ENCODE assay signal across 26 cellular contexts in genomic region chr5:69350664-69351063, GRCh38. TPM values are rescaled to one million over a fixed set of nuclear protein-coding genes. Genes with fewer than 3 reads are reported as not detected.
DNase-seq lines count a peak whose midpoint lies in the region; ATAC-seq, FAIRE-seq and TF ChIP-seq lines count a peak whose summit lies in the region.
"Had no signal": no experiment of that assay in that cellular context is flagged by ENCODE, and none has a peak within 500 bp of the region (broad histone marks: within the 10 kb centered on the region; RNA-seq: fewer than 3 reads in every experiment).

No MANE protein-coding gene starts in this region.

- SMC1A ChIA-PET in GM12878 (lab: Charles Lee; ENCODE audit: uncharacterized antibody, unreplicated experiment): no interaction called here

- in situ Hi-C loops in GM12878 (cut with MboI): no loop called here

- no peak overlapping the region for H2AFZ ChIP-seq in GM12878 (ENCODE audit: control insufficient read depth, low read depth, low read length)

- peaks cover 2% of the 10 kb centered on the region for H3K4me1 Mint-ChIP-seq in CD8-positive, alpha-beta T cell (ENCODE audit: low read depth)
- H3K4me1 Mint-ChIP-seq: B cell had no signal

- no peak for TF ChIP-seq EP300 in GM12878 (IDR thresholded peaks at IDR 0.05; ENCODE audit: borderline replicate concordance in 1 of 2, control insufficient read depth in 1 of 2, low read depth in 2 of 2, low read length in 2 of 2)

- H3K9me3 Mint-ChIP-seq in CD8-positive, alpha-beta T cell: no peaks in the 10 kb centered on the region
- H3K9me3 Mint-ChIP-seq: CD4-positive, alpha-beta T cell; CD8-positive, alpha-beta memory T cell had no signal

- no peak for DNase-seq in CD8-positive, alpha-beta T cell
- DNase-seq in GM12878 (ENCODE audit: low read depth, low spot score) (no peak), amniotic stem cell (lab: John Stamatoyannopoulos, UW) (no peak), NCI-H2081 treated with DMSO at 0.1 percent for 48 hours (lab: John Stamatoyannopoulos, UW) (no peak)
- DNase-seq in NK-92 treated with Interleukin-12 subunit alpha and Interleukin-12 subunit beta, amount 100 ng/mL, for 24 hours (lab: John Stamatoyannopoulos, UW): no peak
- DNase-seq: 8988T; AML-193; CD4-positive, alpha-beta T cell; CD8-positive, alpha-beta memory T cell; COR-L47; DMS 273 treated with DMSO at 0.1 percent for 48 hours; DMS153; DMS53; DMS79; DND-41; EL; GDM1 had no signal

- peak overlapping the region; percentile 38 for H3K27ac Mint-ChIP-seq in CD8-positive, alpha-beta T cell
- H3K27ac Mint-ChIP-seq: B cell; CD4-positive, alpha-beta T cell had no signal

- H3K36me3 ChIP-seq in CD8-positive, alpha-beta T cell (ENCODE audit: insufficient read depth, low read length): peaks cover 4% of the 10 kb centered on the region
- peaks cover 0 to 3% of the 10 kb centered on the region in 2 experiments; a peak in 2 of 4 replicates for H3K36me3 ChIP-seq in GM12878 (ENCODE audit: control insufficient read depth in 2 of 2, insufficient read depth in 2 of 2, low read length in 1 of 2)

- no peak for ATAC-seq in CD8-positive, alpha-beta T cell
- ATAC-seq in GM12878: no peak
- ATAC-seq in GM19035 (IDR thresholded peaks at IDR 0.05; ENCODE audit: unreplicated experiment): no peak
- ATAC-seq: A549 had no signal

- H3K27me3 Mint-ChIP-seq in CD8-positive, alpha-beta T cell (ENCODE audit: low read depth): no peaks in the 10 kb centered on the region
- H3K27me3 Mint-ChIP-seq: B cell; CD4-positive, alpha-beta T cell; CD8-positive, alpha-beta memory T cell had no signal

- no peak overlapping the region for H3K4me2 ChIP-seq in GM12878 (ENCODE audit: control insufficient read depth, insufficient read depth)
- H3K4me2 ChIP-seq: A549; BLaER1 treated with 17β-estradiol and CSF1 and Interleukin-3, amounts not matched to agents 10 nM and 100 nM had no signal

- H3K27ac ChIP-seq in CD8-positive, alpha-beta T cell (ENCODE audit: low read depth, low read length): no peak overlapping the region
- H3K27ac ChIP-seq in GM12878 (ENCODE audit: control insufficient read depth, insufficient read depth): no peak overlapping the region
- H3K27ac ChIP-seq: A549; BLaER1 treated with 17β-estradiol and CSF1 and Interleukin-3, amounts not matched to agents 10 nM and 100 nM; C4-2B had no signal

- TF ChIP-seq CTCF in CD8-positive, alpha-beta T cell (IDR thresholded peaks at IDR 0.05): no peak
- TF ChIP-seq CTCF in GM12878 (IDR thresholded peaks at IDR 0.05 in 2 of 3, conservative IDR thresholded peaks at IDR 0.05 in 1 of 3; ENCODE audit: control insufficient read depth in 2 of 3, extremely low read depth in 1 of 3, insufficient read depth in 1 of 3, low read depth in 3 of 3, low read length in 3 of 3): no peak

- BruUV-seq in GM12878 (replicated peaks; lab: Mats Ljungman, UMichigan): no TSS peak

- no peaks in the 10 kb centered on the region for H3K79me2 ChIP-seq in GM12878 (ENCODE audit: control insufficient read depth, insufficient read depth, low read length)

- RAD21 ChIA-PET in GM12878 (lab: Charles Lee; ENCODE audit: unreplicated experiment): no interaction called here

- H3K9me3 ChIP-seq in CD8-positive, alpha-beta T cell (ENCODE audit: low read length): no peaks in the 10 kb centered on the region
- no peaks in the 10 kb centered on the region for H3K9me3 ChIP-seq in GM12878 (replicated peaks; ENCODE audit: control insufficient read depth, insufficient read depth, low read length)
- H3K9me3 ChIP-seq: A549 had no signal

- H3K36me3 Mint-ChIP-seq in CD8-positive, alpha-beta T cell: peaks cover 45% of the 10 kb centered on the region

- H3K4me3 ChIP-seq in CD8-positive, alpha-beta T cell (ENCODE audit: low read depth, low read length): no peak overlapping the region
- no peak overlapping the region for H3K4me3 ChIP-seq in GM12878
- H3K4me3 ChIP-seq: A549; BLaER1 treated with 17β-estradiol and CSF1 and Interleukin-3, amounts not matched to agents 10 nM and 100 nM had no signal

- no peaks in the 10 kb centered on the region for H3K4me1 ChIP-seq in CD8-positive, alpha-beta T cell (ENCODE audit: insufficient read depth, low read length)
- H3K4me1 ChIP-seq in GM12878 (ENCODE audit: control insufficient read depth, insufficient read depth, low read length): no peaks in the 10 kb centered on the region
- H3K4me1 ChIP-seq: A549 had no signal

- no peak for TF ChIP-seq RAD21 in GM12878 (IDR thresholded peaks at IDR 0.05; ENCODE audit: insufficient read depth, low read depth, low read length)

- no peaks in the 10 kb centered on the region for H4K20me1 ChIP-seq in GM12878 (ENCODE audit: control insufficient read depth, insufficient read depth)

- FAIRE-seq in A204.1 (lab: Jason Lieb, UNC) (peak; percentile 37), GM12878 (lab: Jason Lieb, UNC) (peak; percentile 81), colon (lab: Jason Lieb, UNC) (peak; percentile 24)
- FAIRE-seq: A549, GM12891 had no signal

- POLR2A ChIA-PET in CD8-positive, alpha-beta T cell (lab: Charles Lee): no interaction called here
- POLR2A ChIA-PET in GM12878 (lab: Charles Lee): no interaction called here

- CTCF ChIA-PET in CD8-positive, alpha-beta T cell (lab: Charles Lee): no interaction called here
- CTCF ChIA-PET in GM12878 (lab: Yijun Ruan, JAX): no interaction called here

- no peak for TF ChIP-seq POLR2A in GM12878 (IDR thresholded peaks at IDR 0.05; ENCODE audit: low read depth, low read length)

- H3K4me3 Mint-ChIP-seq in CD8-positive, alpha-beta T cell: no peak overlapping the region
- H3K4me3 Mint-ChIP-seq: B cell; CD4-positive, alpha-beta T cell; CD8-positive, alpha-beta memory T cell had no signal

- no peak overlapping the region for H3K9ac ChIP-seq in GM12878 (ENCODE audit: control insufficient read depth, insufficient read depth, low read length)
- H3K9ac ChIP-seq: BLaER1 treated with 17β-estradiol and CSF1 and Interleukin-3, amounts not matched to agents 10 nM and 100 nM had no signal

- no peaks in the 10 kb centered on the region for H3K27me3 ChIP-seq in CD8-positive, alpha-beta T cell (ENCODE audit: insufficient read depth, low read length)
- no peaks in the 10 kb centered on the region for H3K27me3 ChIP-seq in GM12878 (replicated peaks in 1 of 2; ENCODE audit: control insufficient read depth in 2 of 2, insufficient read depth in 2 of 2, low read length in 1 of 2)
- H3K27me3 ChIP-seq: BLaER1 treated with 17β-estradiol and CSF1 and Interleukin-3, amounts not matched to agents 10 nM and 100 nM had no signal

- intact Hi-C loops in CD8-positive, alpha-beta T cell (cut with DNase I, micrococcal nuclease): no loop called here
- intact Hi-C loops in GM12878 (cut with micrococcal nuclease; ENCODE audit: unreplicated experiment): no loop called here

RNA-seq across cellular contexts. Expression of gene CCDC125, which starts 18.1 kb away (rescaled TPM):
- 1 to 10 TPM; 3.5 to 5.0 TPM for total RNA-seq in CD8-positive, alpha-beta T cell
- total RNA-seq in GM12878 (2013; cell fraction: nucleolus; rRNA removed): 50.2 and 52.9 TPM in 2 replicates
- 3.6 and 5.1 TPM in 2 replicates for total RNA-seq in GM12878 (2014; rRNA removed)
- 11.0 and 12.3 TPM in 2 replicates for total RNA-seq in GM12878 (2014; rRNA removed; fragmentation: Illumina TruSeq; extraction: Trizol)
- total RNA-seq in GM12878 (2021): 9.8 and 10.1 TPM in 2 replicates
- polyA plus RNA-seq in GM12878 (2011; ENCODE audit: low read depth): 4.1 TPM
- 6.6 and 9.9 TPM in 2 replicates for polyA plus RNA-seq in GM12878 (2011; rRNA removed)
- 1.9 and 2.4 TPM in 2 replicates for polyA plus RNA-seq in GM12878 (2011; cell fraction: cytosol; rRNA removed)
- 6.6 and 6.8 TPM in 2 replicates for polyA plus RNA-seq in GM12878 (2011; cell fraction: nucleus; rRNA removed)
- polyA plus RNA-seq in GM12878 (2012): 5.6 and 7.1 TPM in 2 replicates
- polyA plus RNA-seq in GM12878 (2014; fragmentation: Illumina TruSeq; extraction: Trizol): 11.6 and 15.4 TPM in 2 replicates
- 1 to 10 TPM; 6.4 to 6.5 TPM for polyA plus RNA-seq in GM12878 (2014; fragmentation: Nextera tagmentation; extraction: Ambion mirVana)
- 7.3 and 8.2 TPM in 2 replicates for polyA plus RNA-seq in GM12878 (2014; rRNA removed)
- 1 to 10 TPM; 7.7 to 8.7 TPM for polyA plus RNA-seq in GM12878 (2016; fragmentation: Nextera tagmentation; extraction: Ambion mirVana)
- polyA minus RNA-seq in GM12878 (2011; rRNA and poly(A)+ RNA removed): 6.0 and 8.4 TPM in 2 replicates
- 2.5 and 2.7 TPM in 2 replicates for polyA minus RNA-seq in GM12878 (2011; cell fraction: cytosol; rRNA and poly(A)+ RNA removed)
- 3.3 and 5.1 TPM in 2 replicates for polyA minus RNA-seq in GM12878 (2011; cell fraction: nucleus; rRNA and poly(A)+ RNA removed)
- total RNA-seq: G401 had no signal

RNA-seq across cellular contexts. Expression of gene AK6, which starts 18.7 kb away (rescaled TPM):
- 10 to 100 TPM; 10.2 to 12.1 TPM for total RNA-seq in CD8-positive, alpha-beta T cell
- total RNA-seq in GM12878 (2013; cell fraction: nucleolus; rRNA removed): 16.1 and 19.0 TPM in 2 replicates
- total RNA-seq in GM12878 (2014; rRNA removed): 45.2 and 64.5 TPM in 2 replicates
- 62.6 and 64.5 TPM in 2 replicates for total RNA-seq in GM12878 (2014; rRNA removed; fragmentation: Illumina TruSeq; extraction: Trizol)
- 50.7 and 53.5 TPM in 2 replicates for total RNA-seq in GM12878 (2021)
- polyA plus RNA-seq in GM12878 (2011; ENCODE audit: low read depth): 19.4 TPM
- 88.2 and 155 TPM in 2 replicates for polyA plus RNA-seq in GM12878 (2011; rRNA removed)
- 15.1 and 15.4 TPM in 2 replicates for polyA plus RNA-seq in GM12878 (2011; cell fraction: cytosol; rRNA removed)
- 22.3 and 31.5 TPM in 2 replicates for polyA plus RNA-seq in GM12878 (2011; cell fraction: nucleus; rRNA removed)
- polyA plus RNA-seq in GM12878 (2012): 66.5 and 73.9 TPM in 2 replicates
- polyA plus RNA-seq in GM12878 (2014; fragmentation: Illumina TruSeq; extraction: Trizol): 72.7 and 84.7 TPM in 2 replicates
- 100 to 1,000 TPM; 396 to 446 TPM for polyA plus RNA-seq in GM12878 (2014; fragmentation: Nextera tagmentation; extraction: Ambion mirVana)
- 85.0 and 94.3 TPM in 2 replicates for polyA plus RNA-seq in GM12878 (2014; rRNA removed)
- 100 to 1,000 TPM; 254 to 271 TPM for polyA plus RNA-seq in GM12878 (2016; fragmentation: Nextera tagmentation; extraction: Ambion mirVana)
- polyA minus RNA-seq in GM12878 (2011; rRNA and poly(A)+ RNA removed): 7.7 and 17.6 TPM in 2 replicates
- 11.5 and 18.9 TPM in 2 replicates for polyA minus RNA-seq in GM12878 (2011; cell fraction: cytosol; rRNA and poly(A)+ RNA removed)
- 2.9 and 4.0 TPM in 2 replicates for polyA minus RNA-seq in GM12878 (2011; cell fraction: nucleus; rRNA and poly(A)+ RNA removed)

RNA-seq across cellular contexts. Expression of gene TAF9, which starts 18.7 kb away (rescaled TPM):
- 10 to 100 TPM; 51.3 to 56.6 TPM for total RNA-seq in CD8-positive, alpha-beta T cell
- 63.2 and 67.2 TPM in 2 replicates for total RNA-seq in GM12878 (2013; cell fraction: nucleolus; rRNA removed)
- 96.0 and 106 TPM in 2 replicates for total RNA-seq in GM12878 (2014; rRNA removed)
- total RNA-seq in GM12878 (2014; rRNA removed; fragmentation: Illumina TruSeq; extraction: Trizol): 96.9 and 102 TPM in 2 replicates
- 64.4 and 64.8 TPM in 2 replicates for total RNA-seq in GM12878 (2021)
- polyA plus RNA-seq in GM12878 (2011; ENCODE audit: low read depth): 85.6 TPM
- polyA plus RNA-seq in GM12878 (2011; rRNA removed): 171 and 220 TPM in 2 replicates
- polyA plus RNA-seq in GM12878 (2011; cell fraction: cytosol; rRNA removed): 91.9 and 146 TPM in 2 replicates
- 64.4 and 67.3 TPM in 2 replicates for polyA plus RNA-seq in GM12878 (2011; cell fraction: nucleus; rRNA removed)
- polyA plus RNA-seq in GM12878 (2012): 67.5 and 81.9 TPM in 2 replicates
- 152 and 175 TPM in 2 replicates for polyA plus RNA-seq in GM12878 (2014; fragmentation: Illumina TruSeq; extraction: Trizol)
- 100 to 1,000 TPM; 191 to 318 TPM for polyA plus RNA-seq in GM12878 (2014; fragmentation: Nextera tagmentation; extraction: Ambion mirVana)
- polyA plus RNA-seq in GM12878 (2014; rRNA removed): 87.3 and 95.7 TPM in 2 replicates
- 100 to 1,000 TPM; 149 to 165 TPM for polyA plus RNA-seq in GM12878 (2016; fragmentation: Nextera tagmentation; extraction: Ambion mirVana)
- polyA minus RNA-seq in GM12878 (2011; rRNA and poly(A)+ RNA removed): 61.2 and 109 TPM in 2 replicates
- 14.6 and 17.5 TPM in 2 replicates for polyA minus RNA-seq in GM12878 (2011; cell fraction: cytosol; rRNA and poly(A)+ RNA removed)
- polyA minus RNA-seq in GM12878 (2011; cell fraction: nucleus; rRNA and poly(A)+ RNA removed): 34.6 and 50.6 TPM in 2 replicates

RNA-seq across cellular contexts. Expression of gene RAD17, which starts 19.0 kb away (rescaled TPM):
- total RNA-seq in CD8-positive, alpha-beta T cell: 10 to 100 TPM; 19.5 to 22.2 TPM
- 77.8 and 86.5 TPM in 2 replicates for total RNA-seq in GM12878 (2013; cell fraction: nucleolus; rRNA removed)
- total RNA-seq in GM12878 (2014; rRNA removed) (34.9 and 44.7 TPM in 2 replicates), GM12878 (2014; rRNA removed; fragmentation: Illumina TruSeq; extraction: Trizol) (43.4 and 44.4 TPM in 2 replicates), GM12878 (2021) (32.7 and 35.9 TPM in 2 replicates)
- 17.7 TPM for polyA plus RNA-seq in GM12878 (2011; ENCODE audit: low read depth)
- polyA plus RNA-seq in GM12878 (2011; rRNA removed) (55.4 and 60.7 TPM in 2 replicates), GM12878 (2014; fragmentation: Illumina TruSeq; extraction: Trizol) (47.9 and 77.7 TPM in 2 replicates), GM12878 (2014; fragmentation: Nextera tagmentation; extraction: Ambion mirVana) (10 to 100 TPM; 23.9 to 30.8 TPM), GM12878 (2014; rRNA removed) (46.7 and 47.5 TPM in 2 replicates), GM12878 (2016; fragmentation: Nextera tagmentation; extraction: Ambion mirVana) (10 to 100 TPM; 43.9 to 46.6 TPM)
- polyA plus RNA-seq in GM12878 (2011; cell fraction: cytosol; rRNA removed): 26.9 and 29.8 TPM in 2 replicates
- 35.1 and 44.9 TPM in 2 replicates for polyA plus RNA-seq in GM12878 (2011; cell fraction: nucleus; rRNA removed)
- 28.8 and 32.2 TPM in 2 replicates for polyA plus RNA-seq in GM12878 (2012)
- polyA minus RNA-seq in GM12878 (2011; rRNA and poly(A)+ RNA removed): 34.0 and 56.0 TPM in 2 replicates
- polyA minus RNA-seq in GM12878 (2011; cell fraction: cytosol; rRNA and poly(A)+ RNA removed): 18.9 and 22.1 TPM in 2 replicates
- polyA minus RNA-seq in GM12878 (2011; cell fraction: nucleus; rRNA and poly(A)+ RNA removed): 55.6 and 92.6 TPM in 2 replicates
